1 cellular context compared by ENCODE assay signal in the genomic region with DNA sequence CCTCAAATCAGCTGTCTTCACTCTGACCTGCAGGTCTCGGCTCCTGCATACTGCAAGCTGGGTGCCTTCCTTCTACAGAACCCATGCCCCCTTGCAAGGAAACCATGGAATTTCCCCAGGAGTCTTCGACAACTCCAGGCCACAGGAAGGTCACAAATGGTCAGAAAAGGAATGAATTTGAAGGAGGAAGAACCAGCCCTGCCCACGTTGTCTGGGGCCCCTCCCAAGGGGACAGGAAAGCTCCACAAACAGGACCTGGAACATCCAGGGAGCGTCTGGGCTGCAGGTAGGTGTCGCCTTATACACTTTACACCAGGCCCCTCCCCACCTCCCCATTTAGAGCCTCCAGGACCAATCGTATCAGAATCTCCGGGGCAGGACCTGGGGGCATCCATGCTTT.
TF ChIP-seq lines count a peak whose summit lies in the region.

No MANE protein-coding gene starts in this region.

TF ChIP-seq in H1, 55 proteins besides CTCF, POLR2A, EP300 and RAD21:
- TF ChIP-seq TAF1 (IDR thresholded peaks at IDR 0.05; ENCODE audit: low read depth, low read length) (no peak), BCL11A (IDR thresholded peaks at IDR 0.05; ENCODE audit: low read depth in 2 of 2, low read length in 2 of 2) (no peak), ZNF274 (IDR thresholded peaks at IDR 0.05; ENCODE audit: borderline replicate concordance, extremely low read depth, low read length) (no peak), HDAC2 (IDR thresholded peaks at IDR 0.05; ENCODE audit: borderline replicate concordance in 1 of 2, low read depth in 2 of 2, low read length in 2 of 2) (no peak), BRCA1 (IDR thresholded peaks at IDR 0.05; ENCODE audit: low read depth, low read length) (no peak), KDM5A (IDR thresholded peaks at IDR 0.05; ENCODE audit: low read length) (no peak), GABPA (IDR thresholded peaks at IDR 0.05; ENCODE audit: borderline replicate concordance, insufficient read depth, low read length) (no peak), RBBP5 (IDR thresholded peaks at IDR 0.05; ENCODE audit: borderline replicate concordance, low read depth, low read length) (no peak)
